ENCODE assay signal across 9 cellular contexts in the genomic region with DNA sequence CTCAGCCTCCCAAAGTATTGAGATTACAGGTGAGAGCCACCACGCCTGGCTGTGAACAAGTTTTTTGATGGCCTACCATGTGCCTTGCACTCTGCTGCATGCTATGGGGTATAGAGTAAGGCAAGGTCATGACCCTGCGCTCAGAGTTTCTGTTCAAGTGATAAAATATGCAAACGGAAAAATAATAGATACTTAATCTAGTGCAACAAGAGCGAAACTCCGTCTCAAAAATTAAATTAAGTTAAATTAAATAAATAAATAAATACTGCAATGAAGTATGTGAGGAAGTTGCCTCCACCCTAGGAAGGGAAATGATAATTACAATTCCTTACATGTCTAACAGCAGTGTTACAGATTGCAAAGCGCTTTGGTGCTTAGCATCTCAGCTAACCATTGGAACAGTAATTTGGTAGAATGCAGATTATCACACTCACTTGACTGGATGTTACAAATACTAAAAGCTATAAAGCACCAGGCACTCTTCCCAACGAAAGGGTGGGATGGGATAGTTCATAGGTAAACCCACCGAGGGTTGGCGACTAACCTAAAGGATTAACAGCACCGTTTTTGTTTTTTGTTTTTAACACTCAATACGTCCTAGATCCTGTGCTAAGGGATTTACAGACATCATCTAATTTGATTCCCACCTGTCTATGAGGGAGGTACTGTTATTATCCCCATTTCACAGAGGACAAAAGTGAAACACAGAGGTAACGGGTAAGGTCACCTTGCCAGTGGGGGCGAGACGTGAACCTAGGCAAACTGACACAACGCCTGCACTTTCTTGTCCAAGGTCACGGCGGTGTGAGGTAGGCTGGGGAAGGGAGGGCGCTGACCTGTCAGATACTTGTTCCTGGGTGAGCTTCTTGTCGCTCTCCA. TPM values are rescaled to one million over a fixed set of nuclear protein-coding genes. Genes with fewer than 3 reads are reported as not detected.
DNase-seq lines count a peak whose midpoint lies in the region; ATAC-seq, FAIRE-seq and TF ChIP-seq lines count a peak whose summit lies in the region.
"Had no signal": no experiment of that assay in that cellular context is flagged by ENCODE, and none has a peak within 500 bp of the region (broad histone marks: within the 10 kb centered on the region; RNA-seq: fewer than 3 reads in every experiment).

No MANE protein-coding gene starts in this region.

- intact Hi-C loops in sigmoid colon (cut with DNase I): loop anchor here (5.0 to 10.0 kb wide), 5 partner anchors 78 to 293 kb away; a partner anchor contains a TSS

- no peak for TF ChIP-seq EP300 in sigmoid colon (IDR thresholded peaks at IDR 0.05)

- no peaks in the 10 kb centered on the region for H3K9me3 ChIP-seq in SK-N-MC (ENCODE audit: low read depth, low read length)
- H3K9me3 ChIP-seq in sigmoid colon: no peaks in the 10 kb centered on the region

- no peak overlapping the region for H3K27ac ChIP-seq in SK-N-MC
- H3K27ac ChIP-seq in sigmoid colon: peak overlapping the region; percentile 77 to 85 (median 81)

- 24 to 30% methylated on average over 19 of the region's 19 CpGs for WGBS in sigmoid colon, 2 donors

- TF ChIP-seq CTCF in fibroblast of villous mesenchyme (IDR thresholded peaks at IDR 0.05; ENCODE audit: insufficient read depth, low read depth, low read length): no peak
- no peak for TF ChIP-seq CTCF in sigmoid colon (IDR thresholded peaks at IDR 0.05)

- FAIRE-seq in GM18507 (lab: Jason Lieb, UNC) (peak; percentile 26), GM19239 (lab: Jason Lieb, UNC) (no peak)
- FAIRE-seq: endometrium had no signal

- H3K9ac ChIP-seq in SK-N-MC (ENCODE audit: insufficient read length): peak overlapping the region; percentile 91

- no peaks in the 10 kb centered on the region for H3K27me3 ChIP-seq in sigmoid colon

- H3K4me1 ChIP-seq in sigmoid colon: peaks cover 0 to 28% (median 25%) of the 10 kb centered on the region in 4 donors

- TF ChIP-seq POLR2A in sigmoid colon (IDR thresholded peaks at IDR 0.05): no peak

- DNase-seq in GM18507 (ENCODE audit: extremely low spot score, insufficient read length, low read depth) (no peak), SK-N-MC (ENCODE audit: low read depth, low spot score) (no peak), fibroblast of villous mesenchyme (ENCODE audit: low read depth) (no peak), sigmoid colon (no peak), GM19239 (ENCODE audit: insufficient read length, low spot score) (no peak), UCSD-AML1 (lab: John Stamatoyannopoulos, UW; ENCODE audit: unreplicated experiment) (no peak)
- no peak for DNase-seq in stimulated activated naive CD4-positive, alpha-beta T cell treated with Interleukin-2 at 50 U/mL for 16 hours (lab: John Stamatoyannopoulos, UW)

- H3K36me3 ChIP-seq in SK-N-MC (ENCODE audit: insufficient read depth, low read length) (peaks cover 5% of the 10 kb centered on the region; the same call in 1 of the 2 replicates), sigmoid colon (peaks cover 0 to 33% (median 17%) of the 10 kb centered on the region in 4 donors)

- H3K4me3 ChIP-seq in SK-N-MC: peak overlapping the region; percentile 87
- peak overlapping the region; percentile 96 for H3K4me3 ChIP-seq in fibroblast of villous mesenchyme (ENCODE audit: low read depth, low read length)
- peak overlapping the region; percentile 73 to 93 (median 83) for H3K4me3 ChIP-seq in sigmoid colon

- ATAC-seq in GM19463 (IDR thresholded peaks at IDR 0.05; ENCODE audit: unreplicated experiment): no peak

RNA-seq across cellular contexts. Expression of a gene that starts 0.8 kb away (rescaled TPM):
- 15.5 and 23.3 TPM in 2 replicates for total RNA-seq in fibroblast of villous mesenchyme
- total RNA-seq in sigmoid colon: 1 to 10 TPM; 1.5 to 5.8 (median 3.1) TPM
- polyA plus RNA-seq in sigmoid colon: 10 to 100 TPM in 1 of 3 donors, 1 to 10 TPM in 1, under 1 TPM in 1; 0.60 to 12.6 (median 1.4) TPM

RNA-seq across cellular contexts. Expression of a gene that starts 38.8 kb away (rescaled TPM):
- total RNA-seq in fibroblast of villous mesenchyme (35.4 and 52.7 TPM in 2 replicates), sigmoid colon (10 to 100 TPM; 37.1 to 95.7 (median 45.2) TPM)
- 10 to 100 TPM; 20.6 to 76.4 (median 24.6) TPM for polyA plus RNA-seq in sigmoid colon
